In the genomic region with DNA sequence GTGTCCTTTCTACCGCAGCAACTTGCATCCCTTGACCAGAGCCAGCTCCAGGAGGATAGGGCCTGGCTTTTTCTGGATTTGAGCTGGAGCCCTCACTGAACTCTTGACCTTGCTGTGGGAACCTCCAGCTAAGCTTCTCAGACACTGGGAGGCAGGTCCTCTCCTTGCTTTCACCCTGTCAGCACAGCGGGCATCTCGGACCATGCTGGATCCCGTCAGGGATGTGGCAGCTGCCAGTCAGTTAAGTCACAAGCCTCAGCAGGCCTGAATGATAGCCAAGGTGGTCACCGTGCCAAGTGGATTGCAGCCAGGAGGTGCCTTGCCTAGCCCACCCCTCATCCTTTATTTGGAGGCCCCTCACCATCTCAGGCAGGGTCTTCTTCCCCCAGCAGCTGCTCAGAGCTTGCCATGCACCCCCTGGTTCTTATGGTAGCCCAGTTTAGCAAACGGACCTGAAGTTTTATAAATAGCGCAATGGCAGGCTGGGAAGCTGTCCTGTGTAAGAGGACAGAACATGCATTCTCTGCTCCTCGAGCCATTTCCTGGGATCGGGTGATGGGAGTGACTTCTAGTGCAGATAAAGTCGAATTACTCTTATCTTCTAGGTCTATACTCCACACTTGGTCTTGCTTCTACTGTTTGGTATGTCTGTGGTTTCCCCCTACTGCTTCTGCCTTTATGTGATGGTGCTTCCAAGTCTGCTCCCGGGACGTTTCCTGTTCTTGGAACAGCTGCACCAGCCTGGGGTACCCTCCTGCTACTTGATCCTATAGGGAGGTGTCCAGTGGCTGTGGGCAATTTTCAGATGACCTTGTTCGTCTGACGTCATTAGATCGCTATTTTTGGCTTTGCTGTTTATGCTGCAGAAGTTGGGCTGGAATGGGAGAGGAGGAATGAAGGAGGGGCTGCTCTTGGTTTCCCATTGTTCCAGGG, we compare ENCODE assay signal across 14 cellular contexts. TPM values are rescaled to one million over a fixed set of nuclear protein-coding genes. Genes with fewer than 3 reads are reported as not detected.
A peak's percentile ranks its signal among the peaks of the same experiment; 100 is the strongest.
DNase-seq lines count a peak whose midpoint lies in the region; ATAC-seq and TF ChIP-seq lines count a peak whose summit lies in the region.
"Had no signal": no experiment of that assay in that cellular context is flagged by ENCODE, and none has a peak within 500 bp of the region (broad histone marks: within the 10 kb centered on the region; RNA-seq: fewer than 3 reads in every experiment).

No MANE protein-coding gene starts in this region.

- H3K4me1 ChIP-seq in psoas muscle (peaks cover 87% of the 10 kb centered on the region), breast epithelium (no peaks in the 10 kb centered on the region)

- POLR2A ChIA-PET in activated CD4-positive, alpha-beta T cell treated with anti-CD3 and anti-CD28 coated beads, Interleukin-2, amount 10 ng/mL, durations not matched to agents 7 days and 5 days (lab: Charles Lee): interaction anchor here (0.6 kb wide), 1 partner anchor 30 kb away, joined by 3 read pairs; no protein-coding TSS in a partner anchor

- H3K36me3 Mint-ChIP-seq in activated CD4-positive, alpha-beta T cell treated with anti-CD3 and anti-CD28 coated beads, Interleukin-2, amount 10 ng/mL, durations not matched to agents 7 days and 5 days (ENCODE audit: low read depth): peaks cover 3% of the 10 kb centered on the region
- H3K36me3 Mint-ChIP-seq: activated naive CD4-positive, alpha-beta T cell treated with anti-CD3 and anti-CD28 coated beads, Interleukin-2, amount 50 U/mL, for 72 hours had no signal

- H3K27ac ChIP-seq in psoas muscle: peak overlapping the region; percentile 90
- H3K27ac ChIP-seq in breast epithelium: no peak overlapping the region
- H3K27ac ChIP-seq: epithelial cell of prostate had no signal

- H3K27me3 Mint-ChIP-seq in activated CD4-positive, alpha-beta T cell treated with anti-CD3 and anti-CD28 coated beads, Interleukin-2, amount 10 ng/mL, durations not matched to agents 7 days and 5 days: no peaks in the 10 kb centered on the region
- H3K27me3 Mint-ChIP-seq: activated B cell treated with CpG ODN at 0.5 μM for 24 hours had no signal

- H3K4me1 Mint-ChIP-seq in activated CD4-positive, alpha-beta T cell treated with anti-CD3 and anti-CD28 coated beads, Interleukin-2, amount 10 ng/mL, durations not matched to agents 7 days and 5 days: peaks cover 2% of the 10 kb centered on the region

- no peak for TF ChIP-seq POLR2A in breast epithelium (IDR thresholded peaks at IDR 0.05)

- TF ChIP-seq CTCF in HFF-Myc (IDR thresholded peaks at IDR 0.05; ENCODE audit: low read depth, low read length, missing control alignments) (no peak), fibroblast of pulmonary artery (IDR thresholded peaks at IDR 0.05; ENCODE audit: low read length, missing control alignments) (no peak), psoas muscle (IDR thresholded peaks at IDR 0.05) (no peak), breast epithelium (IDR thresholded peaks at IDR 0.05) (no peak)

- H3K9me3 Mint-ChIP-seq in activated CD4-positive, alpha-beta T cell treated with anti-CD3 and anti-CD28 coated beads, Interleukin-2, amount 10 ng/mL, durations not matched to agents 7 days and 5 days: no peaks in the 10 kb centered on the region
- H3K9me3 Mint-ChIP-seq: activated B cell treated with CpG ODN at 0.5 μM for 24 hours; activated naive CD4-positive, alpha-beta T cell treated with anti-CD3 and anti-CD28 coated beads, Interleukin-2, amount 50 U/mL, for 72 hours had no signal

- no peaks in the 10 kb centered on the region for H3K9me3 ChIP-seq in psoas muscle
- no peaks in the 10 kb centered on the region for H3K9me3 ChIP-seq in breast epithelium

- no peak overlapping the region for H3K27ac Mint-ChIP-seq in activated CD4-positive, alpha-beta T cell treated with anti-CD3 and anti-CD28 coated beads, Interleukin-2, amount 10 ng/mL, durations not matched to agents 7 days and 5 days
- H3K27ac Mint-ChIP-seq: activated B cell treated with CpG ODN at 0.5 μM for 24 hours; activated naive CD4-positive, alpha-beta T cell treated with anti-CD3 and anti-CD28 coated beads, Interleukin-2, amount 50 U/mL, for 72 hours had no signal

- H3K4me3 Mint-ChIP-seq in activated CD4-positive, alpha-beta T cell treated with anti-CD3 and anti-CD28 coated beads, Interleukin-2, amount 10 ng/mL, durations not matched to agents 7 days and 5 days: no peak overlapping the region
- H3K4me3 Mint-ChIP-seq: activated B cell treated with CpG ODN at 0.5 μM for 24 hours had no signal

- 13 to 22% (median 20%) methylated on average over 15 of the region's 15 CpGs for WGBS in psoas muscle, 3 donors

- H3K4me3 ChIP-seq in HFF-Myc (replicated peaks; ENCODE audit: low read depth, low read length) (no peak overlapping the region), fibroblast of pulmonary artery (replicated peaks; ENCODE audit: low read depth, low read length) (no peak overlapping the region), psoas muscle (peak overlapping the region; percentile 36), breast epithelium (no peak overlapping the region)

- CTCF ChIA-PET in activated CD4-positive, alpha-beta T cell treated with anti-CD3 and anti-CD28 coated beads, Interleukin-2, amount 10 ng/mL, durations not matched to agents 7 days and 5 days (lab: Charles Lee): no interaction called here

- peak; percentile 36 for DNase-seq in HFF-Myc (ENCODE audit: extremely low read depth, low read depth)
- DNase-seq in fibroblast of pulmonary artery (ENCODE audit: low read depth): peak; percentile 84
- peak; percentile 59 to 82 for DNase-seq in psoas muscle
- DNase-seq in NCI-H748 (lab: John Stamatoyannopoulos, UW; ENCODE audit: unreplicated experiment): no peak
- DNase-seq in activated CD4-positive, alpha-beta T cell treated with anti-CD3 and anti-CD28 coated beads, Interleukin-2, amount 10 ng/mL, durations not matched to agents 7 days and 5 days: no peak
- DNase-seq in activated CD4-positive, CD25-positive, alpha-beta regulatory T cell treated with anti-CD3 and anti-CD28 coated beads, Interleukin-2, amount 50 U/mL, for 72 hours: no peak
- no peak for DNase-seq in breast epithelium (ENCODE audit: low spot score in 2 of 2)
- DNase-seq: activated B cell treated with CpG ODN at 0.5 μM for 24 hours; COR-L47; mammary epithelial cell; stimulated activated naive CD4-positive, alpha-beta T cell had no signal

- intact Hi-C loops in psoas muscle (cut with DNase I): no loop called here
- intact Hi-C loops in breast epithelium (cut with DNase I; ENCODE audit: low total_unique reads): no loop called here

- no peaks in the 10 kb centered on the region for H3K36me3 ChIP-seq in psoas muscle (ENCODE audit: insufficient read depth in 1 of 2, low read depth in 1 of 2)
- no peaks in the 10 kb centered on the region for H3K36me3 ChIP-seq in breast epithelium

- H3K27me3 ChIP-seq in psoas muscle (ENCODE audit: insufficient read depth in 3 of 3, low read length in 2 of 3) (no peaks in the 10 kb centered on the region), breast epithelium (no peaks in the 10 kb centered on the region)

- ATAC-seq in SK-N-SH treated with all-trans-retinoic acid at 6 μM for 48 hours: peak; percentile 42
- ATAC-seq in psoas muscle: peak; percentile 71 to 78 (median 78)

TF ChIP-seq in SK-N-SH treated with all-trans-retinoic acid at 6 μM for 48 hours, 23 proteins besides CTCF, POLR2A, EP300 and RAD21 (continues in another document):
- TF ChIP-seq, protein P1, sequence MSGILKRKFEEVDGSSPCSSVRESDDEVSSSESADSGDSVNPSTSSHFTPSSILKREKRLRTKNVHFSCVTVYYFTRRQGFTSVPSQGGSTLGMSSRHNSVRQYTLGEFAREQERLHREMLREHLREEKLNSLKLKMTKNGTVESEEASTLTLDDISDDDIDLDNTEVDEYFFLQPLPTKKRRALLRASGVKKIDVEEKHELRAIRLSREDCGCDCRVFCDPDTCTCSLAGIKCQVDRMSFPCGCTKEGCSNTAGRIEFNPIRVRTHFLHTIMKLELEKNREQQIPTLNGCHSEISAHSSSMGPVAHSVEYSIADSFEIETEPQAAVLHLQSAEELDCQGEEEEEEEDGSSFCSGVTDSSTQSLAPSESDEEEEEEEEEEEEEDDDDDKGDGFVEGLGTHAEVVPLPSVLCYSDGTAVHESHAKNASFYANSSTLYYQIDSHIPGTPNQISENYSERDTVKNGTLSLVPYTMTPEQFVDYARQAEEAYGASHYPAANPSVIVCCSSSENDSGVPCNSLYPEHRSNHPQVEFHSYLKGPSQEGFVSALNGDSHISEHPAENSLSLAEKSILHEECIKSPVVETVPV (CRISPR knock-in tag; IDR thresholded peaks at IDR 0.05): no peak
- TF ChIP-seq CSDC2 (CRISPR knock-in tag; IDR thresholded peaks at IDR 0.05) (no peak), ZNF70 (CRISPR knock-in tag; IDR thresholded peaks at IDR 0.05) (no peak), ZFP30 (CRISPR knock-in tag; IDR thresholded peaks at IDR 0.05) (no peak)

RNA-seq across cellular contexts. Expression of a gene that starts 7.1 kb away (rescaled TPM):
- total RNA-seq in psoas muscle (100 to 1,000 TPM in 2 of 4 donors, 10 to 100 TPM in 2; 55.8 to 144 (median 102) TPM), breast epithelium (not detected)
- polyA plus RNA-seq in psoas muscle: 100 to 1,000 TPM in 1 of 3 donors, 10 to 100 TPM in 2; 30.6 to 273 (median 91.4) TPM
- total RNA-seq in activated CD4-positive, alpha-beta T cell treated with anti-CD3 and anti-CD28 coated beads, Interleukin-2, amount 10 ng/mL, durations not matched to agents 7 days and 5 days: under 1 TPM; 0.52 to 0.87 TPM
- total RNA-seq: activated B cell treated with CpG ODN at 0.5 μM for 24 hours had no signal

RNA-seq across cellular contexts. Expression of a gene that starts 33.3 kb away (rescaled TPM):
- total RNA-seq in psoas muscle (1 to 10 TPM in 2 of 4 donors, under 1 TPM in 2; 0.59 to 3.8 (median 1.2) TPM), breast epithelium (under 1 TPM in 2 of 3 donors, not detected in 1; 0.44 to 0.98 TPM)
- 1 to 10 TPM in 1 of 3 donors, under 1 TPM in 2; 0.65 to 1.3 (median 0.87) TPM for polyA plus RNA-seq in psoas muscle
- total RNA-seq in activated CD4-positive, alpha-beta T cell treated with anti-CD3 and anti-CD28 coated beads, Interleukin-2, amount 10 ng/mL, durations not matched to agents 7 days and 5 days: not detected
- total RNA-seq: activated B cell treated with CpG ODN at 0.5 μM for 24 hours; activated naive CD4-positive, alpha-beta T cell treated with anti-CD3 and anti-CD28 coated beads, Interleukin-2, amount 50 U/mL, for 72 hours had no signal
- polyA plus RNA-seq: mammary epithelial cell had no signal

RNA-seq across cellular contexts. Expression of a gene that starts 58.3 kb away (rescaled TPM):
- total RNA-seq in psoas muscle (under 1 TPM in 1 of 4 donors, not detected in 3; 0.51 TPM), breast epithelium (1 to 10 TPM; 1.9 to 3.6 (median 2.1) TPM)
- under 1 TPM; 0.04 to 0.22 (median 0.17) TPM for polyA plus RNA-seq in psoas muscle
- not detected for total RNA-seq in activated CD4-positive, alpha-beta T cell treated with anti-CD3 and anti-CD28 coated beads, Interleukin-2, amount 10 ng/mL, durations not matched to agents 7 days and 5 days
- total RNA-seq: activated naive CD4-positive, alpha-beta T cell treated with anti-CD3 and anti-CD28 coated beads, Interleukin-2, amount 50 U/mL, for 72 hours had no signal
- polyA plus RNA-seq: mammary epithelial cell had no signal

RNA-seq across cellular contexts. Expression of a gene that starts 58.4 kb away (rescaled TPM):
- total RNA-seq in psoas muscle: not detected
- under 1 TPM in 1 of 3 donors, not detected in 2; 0.01 TPM for polyA plus RNA-seq in psoas muscle
- total RNA-seq in activated CD4-positive, alpha-beta T cell treated with anti-CD3 and anti-CD28 coated beads, Interleukin-2, amount 10 ng/mL, durations not matched to agents 7 days and 5 days: not detected
- total RNA-seq in breast epithelium: 1 to 10 TPM in 1 of 3 donors, under 1 TPM in 2; 0.16 to 2.9 (median 0.98) TPM
- total RNA-seq: activated naive CD4-positive, alpha-beta T cell treated with anti-CD3 and anti-CD28 coated beads, Interleukin-2, amount 50 U/mL, for 72 hours had no signal

Comparison
In these comparisons a context has a peak if more than half of its experiments do, and no peak if none do; other contexts are left out.
1. DNase-seq: peak in HFF-Myc (single experiment), fibroblast of pulmonary artery (single experiment) and psoas muscle (2 of 2); none in NCI-H748 (single experiment), activated CD4-positive, alpha-beta T cell treated with anti-CD3 and anti-CD28 coated beads, Interleukin-2, amount 10 ng/mL, durations not matched to agents 7 days and 5 days (single experiment), activated CD4-positive, CD25-positive, alpha-beta regulatory T cell treated with anti-CD3 and anti-CD28 coated beads, Interleukin-2, amount 50 U/mL, for 72 hours (single experiment) and breast epithelium (0 of 2).
2. RNA of a gene that starts 7.1 kb away (total RNA-seq): 55.8 to 144 TPM in psoas muscle; 0.52 to 0.87 TPM in activated CD4-positive, alpha-beta T cell treated with anti-CD3 and anti-CD28 coated beads, Interleukin-2, amount 10 ng/mL, durations not matched to agents 7 days and 5 days and not detected in breast epithelium; every median in the first group is over 10 times any median in the second.